In genomic region chr2:200022511-200022910, GRCh38 we compare ENCODE assay signal across 7 cellular contexts.
"Had no signal": no experiment of that assay in that cellular context is flagged by ENCODE, and none has a peak within 500 bp of the region (broad histone marks: within the 10 kb centered on the region; RNA-seq: fewer than 3 reads in every experiment).

No MANE protein-coding gene starts in this region.

- H3K4me3 ChIP-seq: GM23338 had no signal

- FAIRE-seq: H1, H54, HTR-8/SVneo had no signal

- ATAC-seq: GM23338 had no signal

- H2AFZ ChIP-seq: GM23338 had no signal

- DNase-seq: H9, HCEC 1CT, KG1 had no signal

- H3K4me2 ChIP-seq: GM23338 had no signal
